14 cellular contexts compared by ENCODE assay signal in genomic region chr18:9323750-9324445, GRCh38. TPM values are rescaled to one million over a fixed set of nuclear protein-coding genes. Genes with fewer than 3 reads are reported as not detected.
A peak's percentile ranks its signal among the peaks of the same experiment; 100 is the strongest.
DNase-seq lines count a peak whose midpoint lies in the region; ATAC-seq, FAIRE-seq and TF ChIP-seq lines count a peak whose summit lies in the region.
"Had no signal": no experiment of that assay in that cellular context is flagged by ENCODE, and none has a peak within 500 bp of the region (broad histone marks: within the 10 kb centered on the region; RNA-seq: fewer than 3 reads in every experiment).

No MANE protein-coding gene starts in this region.

- no peak overlapping the region for H3K27ac ChIP-seq in pancreas
- H3K27ac ChIP-seq in tibial nerve = no peak overlapping the region
- H3K27ac ChIP-seq: heart right ventricle had no signal

- TF ChIP-seq CTCF in pancreas (IDR thresholded peaks at IDR 0.05) (no peak), tibial nerve (IDR thresholded peaks at IDR 0.05) (no peak)

- H3K4me3 ChIP-seq in pancreas (no peak overlapping the region), tibial nerve (no peak overlapping the region)
- H3K4me3 ChIP-seq: heart right ventricle had no signal

- TF ChIP-seq POLR2A in tibial nerve (IDR thresholded peaks at IDR 0.05) = no peak

- intact Hi-C loops in pancreas (cut with DNase I) = no loop called here

- WGBS in pancreas, 2 donors = 50 to 63% methylated on average over 3 of the region's 3 CpGs
- WGBS in tibial nerve, 2 donors = 38 to 46% methylated on average over 3 of the region's 3 CpGs

- H3K36me3 ChIP-seq in pancreas (no peaks in the 10 kb centered on the region), tibial nerve (no peaks in the 10 kb centered on the region)
- H3K36me3 ChIP-seq: heart right ventricle had no signal

- H3K4me1 ChIP-seq in pancreas (no peaks in the 10 kb centered on the region), tibial nerve (no peaks in the 10 kb centered on the region)
- H3K4me1 ChIP-seq: heart right ventricle had no signal

- DNase-seq in ELR (ENCODE audit: low read depth) (peak; percentile 27), NCI-H226 (peak; percentile 68), dermis blood vessel endothelial cell (peak; percentile 77), pancreas (peak in 2 of 6 donors; percentile 22 to 26), NCI-H1105 (lab: John Stamatoyannopoulos, UW) (no peak), tibial nerve (ENCODE audit: low spot score in 2 of 2) (no peak)
- no peak for DNase-seq in stimulated activated CD4-positive, alpha-beta T cell treated with anti-CD3 and anti-CD28 coated beads, Interleukin-2, amount 100 ng/mL, for 24 hours
- DNase-seq: activated CD4-positive, alpha-beta T cell treated with anti-CD3 and anti-CD28 coated beads for 36 hours; activated naive CD8-positive, alpha-beta T cell treated with anti-CD3 and anti-CD28 coated beads for 36 hours; heart right ventricle; Karpas-422; left colon; NCI-H2029; NCI-H526 had no signal

- no peak for TF ChIP-seq EP300 in tibial nerve (IDR thresholded peaks at IDR 0.05)

- H3K9me3 ChIP-seq in pancreas (no peaks in the 10 kb centered on the region), tibial nerve (peaks cover 0 to 15% (median 0%) of the 10 kb centered on the region in 4 donors)

- no peaks in the 10 kb centered on the region for H3K27me3 ChIP-seq in pancreas
- no peaks in the 10 kb centered on the region for H3K27me3 ChIP-seq in tibial nerve
- H3K27me3 ChIP-seq: heart right ventricle had no signal

- no peak for FAIRE-seq in pancreas (lab: Jason Lieb, UNC)

- ATAC-seq in pancreas = peak in 3 of 4 donors; percentile 48 to 64 (median 48)
- ATAC-seq: activated CD4-positive, alpha-beta T cell treated with anti-CD3 and anti-CD28 coated beads for 36 hours; heart right ventricle; left colon had no signal

RNA-seq across cellular contexts. Expression of gene TWSG1, which starts 10.7 kb away (rescaled TPM):
- total RNA-seq in dermis blood vessel endothelial cell (91.6 and 102 TPM in 2 replicates), pancreas (10 to 100 TPM in 2 of 6 donors, 1 to 10 TPM in 4; 4.1 to 13.7 (median 6.1) TPM), tibial nerve (10 to 100 TPM; 33.3 to 64.9 (median 56.9) TPM)
- polyA plus RNA-seq in pancreas = 1 to 10 TPM; 2.5 to 7.0 TPM

Comparison
In these comparisons a context has a peak if more than half of its experiments do, and no peak if none do; other contexts are left out.
1. DNase-seq: peak in ELR (single experiment), NCI-H226 (single experiment) and dermis blood vessel endothelial cell (single experiment); none in stimulated activated CD4-positive, alpha-beta T cell treated with anti-CD3 and anti-CD28 coated beads, Interleukin-2, amount 100 ng/mL, for 24 hours (0 of 2), NCI-H1105 (single experiment) and tibial nerve (0 of 2).